ENCODE assay signal across 27 cellular contexts in genomic region chr7:149153346-149153745, GRCh38.
"Had no signal": no experiment of that assay in that cellular context is flagged by ENCODE, and none has a peak within 500 bp of the region (broad histone marks: within the 10 kb centered on the region; RNA-seq: fewer than 3 reads in every experiment).

No MANE protein-coding gene starts in this region.

- H3K36me3 ChIP-seq: breast epithelium had no signal

- H3K27ac Mint-ChIP-seq: activated B cell treated with CpG ODN at 0.5 μM for 24 hours; activated CD4-positive, alpha-beta T cell treated with anti-CD3 and anti-CD28 coated beads, Interleukin-2, amount 10 ng/mL, durations not matched to agents 24 days and 14 days; activated naive CD4-positive, alpha-beta T cell treated with anti-CD3 and anti-CD28 coated beads, Interleukin-2, amount 10 ng/mL, durations not matched to agents 7 days and 5 days; activated naive CD8-positive, alpha-beta T cell treated with anti-CD3 and anti-CD28 coated beads, Interleukin-2, amount 10 ng/mL, durations not matched to agents 7 days and 5 days; activated T-helper 17 cell treated with anti-CD3 and anti-CD28 coated beads, Interleukin-2, amount 50 U/mL, for 72 hours had no signal

- ATAC-seq: activated T-helper 17 cell treated with anti-CD3 and anti-CD28 coated beads, Interleukin-2, amount 50 U/mL, for 72 hours; Panc1 had no signal

- H3K9me2 ChIP-seq: SK-N-SH had no signal

- H3K4me2 ChIP-seq: SK-N-SH had no signal

- H3K27me3 ChIP-seq: adrenal gland, breast epithelium, SJCRH30 had no signal

- H3K9me3 ChIP-seq: adrenal gland, breast epithelium, SJCRH30, SK-N-SH had no signal

- H3K27ac ChIP-seq: adrenal gland, breast epithelium, SJCRH30 had no signal

- H3K4me3 ChIP-seq: adrenal gland, breast epithelium, SJCRH30 had no signal

- H3K27me3 Mint-ChIP-seq: activated B cell treated with CpG ODN at 0.5 μM for 24 hours; activated CD4-positive, alpha-beta T cell treated with anti-CD3 and anti-CD28 coated beads, Interleukin-2, amount 10 ng/mL, durations not matched to agents 24 days and 14 days; activated naive CD4-positive, alpha-beta T cell treated with anti-CD3 and anti-CD28 coated beads, Interleukin-2, amount 10 ng/mL, durations not matched to agents 7 days and 5 days; activated naive CD8-positive, alpha-beta T cell treated with anti-CD3 and anti-CD28 coated beads, Interleukin-2, amount 10 ng/mL, durations not matched to agents 7 days and 5 days; activated T-helper 17 cell treated with anti-CD3 and anti-CD28 coated beads, Interleukin-2, amount 50 U/mL, for 72 hours had no signal

- DNase-seq: activated B cell treated with CpG ODN at 0.5 μM for 24 hours; activated CD4-positive, alpha-beta T cell treated with anti-CD3 and anti-CD28 coated beads for 1 hour; activated CD4-positive, alpha-beta T cell treated with anti-CD3 and anti-CD28 coated beads, Interleukin-2, amount 10 ng/mL, durations not matched to agents 24 days and 14 days; activated CD4-positive, alpha-beta T cell treated with anti-CD3 and anti-CD28 coated beads, Interleukin-2, amount 50 U/mL, for 48 hours; activated gamma-delta T cell; activated naive CD4-positive, alpha-beta T cell treated with anti-CD3 and anti-CD28 coated beads, Interleukin-2, amount 10 ng/mL, durations not matched to agents 7 days and 5 days; activated naive CD8-positive, alpha-beta T cell treated with anti-CD3 and anti-CD28 coated beads, Interleukin-2, amount 10 ng/mL, durations not matched to agents 7 days and 5 days; activated T-cell treated with anti-CD3 and anti-CD28 coated beads for 4 hours; activated T-cell treated with anti-CD3 and anti-CD28 coated beads, Interleukin-2, amount 50 U/mL, for 48 hours; adrenal gland; anterior cingulate cortex; caudate nucleus; NCI-H1092; NCI-H1417; NCI-H1930; NCI-H2171; NCI-H2227 treated with DMSO at 0.1 percent for 48 hours; NCI-H446 treated with DMSO at 0.1 percent for 48 hours; NCI-H524 treated with DMSO at 0.1 percent for 48 hours; NCI-H748 treated with DMSO at 0.1 percent for 48 hours; OCI-M1; Right ventricle myocardium superior; SJCRH30; SK-N-SH had no signal

- H3K9me3 Mint-ChIP-seq: activated B cell treated with CpG ODN at 0.5 μM for 24 hours; activated naive CD4-positive, alpha-beta T cell treated with anti-CD3 and anti-CD28 coated beads, Interleukin-2, amount 10 ng/mL, durations not matched to agents 7 days and 5 days; activated T-helper 17 cell treated with anti-CD3 and anti-CD28 coated beads, Interleukin-2, amount 50 U/mL, for 72 hours had no signal

- H3K4me3 Mint-ChIP-seq: activated B cell treated with CpG ODN at 0.5 μM for 24 hours; activated CD4-positive, alpha-beta T cell treated with anti-CD3 and anti-CD28 coated beads, Interleukin-2, amount 10 ng/mL, durations not matched to agents 24 days and 14 days; activated naive CD4-positive, alpha-beta T cell treated with anti-CD3 and anti-CD28 coated beads, Interleukin-2, amount 10 ng/mL, durations not matched to agents 7 days and 5 days; activated naive CD8-positive, alpha-beta T cell treated with anti-CD3 and anti-CD28 coated beads, Interleukin-2, amount 10 ng/mL, durations not matched to agents 7 days and 5 days; activated T-helper 17 cell treated with anti-CD3 and anti-CD28 coated beads, Interleukin-2, amount 50 U/mL, for 72 hours had no signal

- H3K4me1 ChIP-seq: breast epithelium, SJCRH30 had no signal
